In the genomic region with DNA sequence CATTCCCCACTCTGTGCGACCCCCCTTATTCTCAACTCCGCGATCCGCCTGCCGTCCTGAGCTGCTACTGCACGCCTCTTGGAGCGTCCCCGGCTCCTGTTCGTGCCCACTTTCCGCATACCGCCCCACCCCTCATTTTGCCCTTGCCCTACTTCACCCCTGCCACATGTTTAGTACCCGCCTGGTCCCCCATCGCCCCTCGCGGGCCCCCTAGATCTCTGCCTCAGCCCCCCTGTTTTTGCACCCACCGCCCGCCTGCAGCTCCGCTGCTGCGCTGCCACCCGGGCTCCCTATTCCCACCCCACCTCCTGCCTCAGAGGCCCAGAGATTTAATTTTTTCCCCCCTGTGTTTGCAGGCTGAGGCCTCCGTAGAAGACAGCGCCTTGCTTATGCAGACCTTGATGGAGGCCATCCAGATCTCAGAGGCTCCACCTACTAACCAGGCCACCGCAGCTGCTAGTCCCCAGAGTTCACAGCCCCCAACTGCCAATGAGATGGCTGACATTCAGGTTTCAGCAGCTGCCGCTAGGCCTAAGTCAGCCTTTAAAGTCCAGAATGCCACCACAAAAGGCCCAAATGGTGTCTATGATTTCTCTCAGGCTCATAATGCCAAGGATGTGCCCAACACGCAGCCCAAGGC, we compare ENCODE assay signal across 9 cellular contexts. TPM values are rescaled to one million over a fixed set of nuclear protein-coding genes. Genes with fewer than 3 reads are reported as not detected.
DNase-seq lines count a peak whose midpoint lies in the region; ATAC-seq, FAIRE-seq and TF ChIP-seq lines count a peak whose summit lies in the region.
"Had no signal": no experiment of that assay in that cellular context is flagged by ENCODE, and none has a peak within 500 bp of the region (broad histone marks: within the 10 kb centered on the region; RNA-seq: fewer than 3 reads in every experiment).

No MANE protein-coding gene starts in this region.

- intact Hi-C loops in Panc1 (cut with micrococcal nuclease; ENCODE audit: unreplicated experiment) (no loop called here), natural killer cell (cut with micrococcal nuclease) (no loop called here)

- peak overlapping the region; percentile 91 for H3K4me3 Mint-ChIP-seq in activated naive CD4-positive, alpha-beta T cell treated with anti-CD3 and anti-CD28 coated beads, Interleukin-2, amount 10 ng/mL, durations not matched to agents 7 days and 5 days
- peak overlapping the region; percentile 92 for H3K4me3 Mint-ChIP-seq in natural killer cell

- peaks cover 7% of the 10 kb centered on the region for H3K36me3 Mint-ChIP-seq in activated naive CD4-positive, alpha-beta T cell treated with anti-CD3 and anti-CD28 coated beads, Interleukin-2, amount 10 ng/mL, durations not matched to agents 7 days and 5 days
- no peaks in the 10 kb centered on the region for H3K36me3 Mint-ChIP-seq in natural killer cell

- POLR2A ChIA-PET in Panc1 (lab: Charles Lee): no interaction called here

- no TSS peak for BruUV-seq in Panc1 (replicated peaks; lab: Mats Ljungman, UMichigan)

- H3K9me3 ChIP-seq in Panc1 (ENCODE audit: control insufficient read depth, insufficient read depth, low read depth, low read length) (no peaks in the 10 kb centered on the region), esophagus (ENCODE audit: control insufficient read depth in 2 of 2, insufficient read depth in 1 of 2, low read depth in 1 of 2, low read length in 1 of 2) (peaks cover 0 to 3% of the 10 kb centered on the region in 2 donors)

- TF ChIP-seq CTCF in Panc1 (IDR thresholded peaks at IDR 0.05) (no peak), natural killer cell (IDR thresholded peaks at IDR 0.05) (no peak), D721Med (IDR thresholded peaks at IDR 0.05; ENCODE audit: insufficient read depth, missing control alignments) (no peak)

- H3K4me1 ChIP-seq in Panc1 (ENCODE audit: control insufficient read depth, insufficient read depth, low read length): peaks cover 10% of the 10 kb centered on the region
- H3K4me1 ChIP-seq in esophagus (ENCODE audit: control insufficient read depth in 2 of 2, insufficient read depth in 2 of 2, low read length in 1 of 2): no peaks in the 10 kb centered on the region

- no peaks in the 10 kb centered on the region for H3K27me3 Mint-ChIP-seq in activated naive CD4-positive, alpha-beta T cell treated with anti-CD3 and anti-CD28 coated beads, Interleukin-2, amount 10 ng/mL, durations not matched to agents 7 days and 5 days
- no peaks in the 10 kb centered on the region for H3K27me3 Mint-ChIP-seq in natural killer cell (ENCODE audit: low read depth in 2 of 2)

- no peaks in the 10 kb centered on the region for H3K9me3 Mint-ChIP-seq in activated naive CD4-positive, alpha-beta T cell treated with anti-CD3 and anti-CD28 coated beads, Interleukin-2, amount 10 ng/mL, durations not matched to agents 7 days and 5 days
- H3K9me3 Mint-ChIP-seq in natural killer cell: no peaks in the 10 kb centered on the region

- peaks cover 2% of the 10 kb centered on the region for H3K36me3 ChIP-seq in Panc1 (ENCODE audit: control insufficient read depth, insufficient read depth, low read length)
- peaks cover 0 to 10% of the 10 kb centered on the region in 2 donors for H3K36me3 ChIP-seq in esophagus (ENCODE audit: control insufficient read depth in 2 of 2, insufficient read depth in 2 of 2, low read length in 1 of 2)

- peak overlapping the region; percentile 14 for H3K27ac Mint-ChIP-seq in activated naive CD4-positive, alpha-beta T cell treated with anti-CD3 and anti-CD28 coated beads, Interleukin-2, amount 10 ng/mL, durations not matched to agents 7 days and 5 days
- peak overlapping the region in 1 of 2 donors; percentile 86 for H3K27ac Mint-ChIP-seq in natural killer cell

- FAIRE-seq in D721Med (lab: Jason Lieb, UNC): no peak

- H3K27ac ChIP-seq in Panc1 (ENCODE audit: low read length) (peak overlapping the region; percentile 88; the same call in 1 of the 2 replicates), esophagus (ENCODE audit: low read depth in 2 of 2, low read length in 1 of 2) (peak overlapping the region in 1 of 2 donors; percentile 22)

- CTCF ChIA-PET in activated naive CD4-positive, alpha-beta T cell treated with anti-CD3 and anti-CD28 coated beads, Interleukin-2, amount 10 ng/mL, durations not matched to agents 7 days and 5 days (lab: Charles Lee): interaction anchor here (0.7 kb wide), 1 partner anchor 286 kb away, joined by 3 read pairs; no protein-coding TSS in a partner anchor
- CTCF ChIA-PET in Panc1 (lab: Charles Lee): no interaction called here

- peaks cover 35% of the 10 kb centered on the region for H3K4me1 Mint-ChIP-seq in activated naive CD4-positive, alpha-beta T cell treated with anti-CD3 and anti-CD28 coated beads, Interleukin-2, amount 10 ng/mL, durations not matched to agents 7 days and 5 days
- peaks cover 0 to 24% of the 10 kb centered on the region in 2 donors for H3K4me1 Mint-ChIP-seq in natural killer cell

- WGBS in esophagus, 2 donors: 9 to 27% methylated on average over 24 to 25 of the region's 25 CpGs

- H3K4me3 ChIP-seq in Panc1 (ENCODE audit: low read depth in 2 of 2, low read length in 2 of 2) (peak overlapping the region; percentile 77 to 92), esophagus (ENCODE audit: low read depth in 1 of 2, low read length in 2 of 2) (peak overlapping the region; percentile 18 to 54)

- ATAC-seq in HG02884 (IDR thresholded peaks at IDR 0.05; ENCODE audit: unreplicated experiment): peak; percentile 51
- ATAC-seq in Panc1: no peak
- peak; percentile 60 to 69 (median 68) for ATAC-seq in natural killer cell
- ATAC-seq: HCT116 had no signal

- DNase-seq in activated naive CD4-positive, alpha-beta T cell treated with anti-CD3 and anti-CD28 coated beads, Interleukin-2, amount 10 ng/mL, durations not matched to agents 7 days and 5 days: no peak
- DNase-seq in activated naive CD4-positive, alpha-beta T cell treated with Interleukin-2 at 50 U/mL for 16 hours: no peak
- DNase-seq in Panc1 (ENCODE audit: low read depth, low spot score) (no peak), natural killer cell (no peak), NCI-H187 (lab: John Stamatoyannopoulos, UW) (no peak), D721Med (ENCODE audit: insufficient read length, low spot score) (no peak)

- H3K27me3 ChIP-seq in Panc1 (ENCODE audit: control insufficient read depth, insufficient read depth, low read length) (no peaks in the 10 kb centered on the region), esophagus (ENCODE audit: control insufficient read depth in 1 of 2, insufficient read depth in 2 of 2, low read length in 2 of 2) (no peaks in the 10 kb centered on the region)

- in situ Hi-C loops in Panc1 (cut with HindIII; ENCODE audit: low pct_unique_long_range_greater_than_20kb, low sequenced_read_pairs): no loop called here

RNA-seq across cellular contexts. Expression of gene MAGED1, which starts 1.4 kb away (rescaled TPM):
- total RNA-seq in Panc1 (2021; ENCODE audit: unreplicated experiment) (151 TPM), natural killer cell (10 to 100 TPM; 36.8 to 39.0 (median 37.0) TPM)
- polyA plus RNA-seq in Panc1 (2012; ENCODE audit: insufficient read length): 142 TPM
- 10 to 100 TPM in 1 of 2 donors, 1 to 10 TPM in 1; 8.5 to 18.3 TPM for polyA plus RNA-seq in esophagus
